In the genomic region with DNA sequence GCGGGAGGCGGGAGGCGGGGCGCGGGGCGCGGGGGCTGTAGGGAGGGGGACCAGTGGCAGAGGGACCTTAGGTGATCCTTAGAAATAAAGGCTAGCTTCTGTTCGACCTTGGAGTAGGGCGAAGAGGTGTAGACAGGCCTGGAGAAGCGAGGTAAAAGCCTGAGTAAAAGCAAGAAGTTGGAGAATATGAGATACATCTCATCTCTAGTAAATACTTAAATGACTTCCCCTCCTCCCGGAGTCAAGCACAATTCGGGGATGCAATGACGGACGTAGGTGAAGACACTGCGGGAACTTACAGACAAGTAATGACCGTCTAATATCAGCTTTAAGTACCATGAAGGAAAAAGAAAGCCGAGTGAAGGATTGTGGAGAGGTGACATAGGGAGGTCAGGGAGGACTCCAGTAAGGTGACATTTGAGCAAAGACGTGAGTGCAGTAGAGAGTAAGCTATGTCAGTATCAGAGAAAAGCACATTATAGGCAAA, we compare ENCODE assay signal across 8 cellular contexts. TPM values are rescaled to one million over a fixed set of nuclear protein-coding genes. Genes with fewer than 3 reads are reported as not detected.
DNase-seq lines count a peak whose midpoint lies in the region; ATAC-seq and TF ChIP-seq lines count a peak whose summit lies in the region.

No MANE protein-coding gene starts in this region.

- CTCF ChIA-PET in activated naive CD4-positive, alpha-beta T cell treated with anti-CD3 and anti-CD28 coated beads for 36 hours (lab: Charles Lee), result no interaction called here
- CTCF ChIA-PET in OCI-LY7 (lab: Charles Lee; ENCODE audit: unreplicated experiment), result interaction anchor here (1.0 kb wide), 1 partner anchor 8 kb away, joined by 3 read pairs; no protein-coding TSS in a partner anchor

- H3K27ac ChIP-seq in OCI-LY7 (ENCODE audit: low read depth, low read length, poor library complexity, severe bottlenecking) (peak overlapping the region; percentile 82), esophagus (ENCODE audit: low read depth in 2 of 2, low read length in 1 of 2) (no peak overlapping the region), rectal smooth muscle tissue (ENCODE audit: low read depth, low read length) (peak overlapping the region; percentile 21)

- ATAC-seq in HG02763 (IDR thresholded peaks at IDR 0.05; ENCODE audit: unreplicated experiment), result peak; percentile 1
- ATAC-seq in HG02588 (IDR thresholded peaks at IDR 0.05; ENCODE audit: unreplicated experiment), result no peak

- no peaks in the 10 kb centered on the region; the same call in 1 of the 2 replicates for H4K20me1 ChIP-seq in OCI-LY7 (ENCODE audit: insufficient read depth, low read length)

- peaks cover 41% of the 10 kb centered on the region for H3K36me3 ChIP-seq in OCI-LY7 (ENCODE audit: insufficient read depth, low read length)
- no peaks in the 10 kb centered on the region for H3K36me3 ChIP-seq in esophagus (ENCODE audit: control insufficient read depth in 2 of 2, insufficient read depth in 2 of 2, low read length in 1 of 2)
- no peaks in the 10 kb centered on the region for H3K36me3 ChIP-seq in rectal smooth muscle tissue (ENCODE audit: control insufficient read depth, insufficient read depth, low read length)

- H3K4me3 Mint-ChIP-seq in activated naive CD4-positive, alpha-beta T cell treated with anti-CD3 and anti-CD28 coated beads for 36 hours, result peak overlapping the region; percentile 99

- H3K27me3 ChIP-seq in esophagus (ENCODE audit: control insufficient read depth in 1 of 2, insufficient read depth in 2 of 2, low read length in 2 of 2) (no peaks in the 10 kb centered on the region), rectal smooth muscle tissue (ENCODE audit: control insufficient read depth, insufficient read depth, low read length) (no peaks in the 10 kb centered on the region)

- peak overlapping the region; percentile 99 for H3K4me2 ChIP-seq in OCI-LY7 (ENCODE audit: low read length)

- peaks cover 69% of the 10 kb centered on the region for H3K79me2 ChIP-seq in OCI-LY7 (ENCODE audit: insufficient read depth, low read depth, low read length)

- H3K9me3 ChIP-seq in OCI-LY7 (ENCODE audit: low read length) (no peaks in the 10 kb centered on the region), esophagus (ENCODE audit: control insufficient read depth in 2 of 2, insufficient read depth in 1 of 2, low read depth in 1 of 2, low read length in 1 of 2) (no peaks in the 10 kb centered on the region)

- peaks cover 35% of the 10 kb centered on the region for H3K4me1 Mint-ChIP-seq in activated naive CD4-positive, alpha-beta T cell treated with anti-CD3 and anti-CD28 coated beads for 36 hours (ENCODE audit: low read depth)

- POLR2A ChIA-PET in OCI-LY7 (lab: Charles Lee), result interaction anchor here (0.6 to 2.1 kb wide), 9 partner anchors 8 to 1151 kb away, joined by 3 to 18 read pairs (median 8); partner anchors contain the start of gene NIPSNAP3A

- H3K27me3 Mint-ChIP-seq in activated naive CD4-positive, alpha-beta T cell treated with anti-CD3 and anti-CD28 coated beads for 36 hours (ENCODE audit: low read depth), result no peaks in the 10 kb centered on the region

- H3K9ac ChIP-seq in rectal smooth muscle tissue (ENCODE audit: low read length), result no peak overlapping the region

- H3K9me2 ChIP-seq in OCI-LY7 (ENCODE audit: insufficient read depth, low read length), result no peaks in the 10 kb centered on the region

- TF ChIP-seq CTCF in OCI-LY7 (conservative IDR thresholded peaks at IDR 0.05; ENCODE audit: low read length), result no peak

- no peak for DNase-seq in activated naive CD4-positive, alpha-beta T cell treated with anti-CD3 and anti-CD28 coated beads for 36 hours
- DNase-seq in activated naive CD4-positive, alpha-beta T cell (lab: John Stamatoyannopoulos, UW), result no peak
- no peak for DNase-seq in OCI-LY7 (ENCODE audit: low spot score)
- no peak for DNase-seq in GM19238 (ENCODE audit: insufficient read length, low spot score)

- 1% methylated on average over 17 to 18 of the region's 18 CpGs for WGBS in esophagus, 2 donors

- H3K4me3 ChIP-seq in OCI-LY7 (ENCODE audit: low read depth, low read length, poor library complexity, severe bottlenecking) (peak overlapping the region; percentile 85), esophagus (ENCODE audit: low read depth in 1 of 2, low read length in 2 of 2) (peak overlapping the region; percentile 62 to 69), rectal smooth muscle tissue (ENCODE audit: low read length) (peak overlapping the region; percentile 66)

- peaks cover 52% of the 10 kb centered on the region for H3K4me1 ChIP-seq in OCI-LY7 (ENCODE audit: insufficient read depth, low read length, poor library complexity, severe bottlenecking)
- no peaks in the 10 kb centered on the region for H3K4me1 ChIP-seq in esophagus (ENCODE audit: control insufficient read depth in 2 of 2, insufficient read depth in 2 of 2, low read length in 1 of 2)
- H3K4me1 ChIP-seq in rectal smooth muscle tissue (ENCODE audit: control insufficient read depth, insufficient read depth, low read length), result peaks cover 19% of the 10 kb centered on the region

- peak overlapping the region; percentile 84; the same call in 1 of the 2 replicates for H2AFZ ChIP-seq in OCI-LY7 (ENCODE audit: low read length)

- H3K27ac Mint-ChIP-seq in activated naive CD4-positive, alpha-beta T cell treated with anti-CD3 and anti-CD28 coated beads for 36 hours, result peak overlapping the region; percentile 95

- H3K9me3 Mint-ChIP-seq in activated naive CD4-positive, alpha-beta T cell treated with anti-CD3 and anti-CD28 coated beads for 36 hours, result no peaks in the 10 kb centered on the region

- intact Hi-C loops in activated naive CD4-positive, alpha-beta T cell treated with anti-CD3 and anti-CD28 coated beads for 36 hours (cut with micrococcal nuclease), result loop anchor here (1.0 to 10.0 kb wide), 10 partner anchors 66 to 1600 kb away; partner anchors contain the start of genes ABCA1, FKTN, NIPSNAP3A and NIPSNAP3B
- intact Hi-C loops in OCI-LY7 (cut with micrococcal nuclease; ENCODE audit: unreplicated experiment), result loop anchor here (5.0 kb wide), 1 partner anchor 653 kb away; the partner anchor contains the start of gene NIPSNAP3A

- TSS peak; percentile 44 for BruUV-seq in OCI-LY7 (replicated peaks; lab: Mats Ljungman, UMichigan)

- peaks cover 15% of the 10 kb centered on the region for H3K36me3 Mint-ChIP-seq in activated naive CD4-positive, alpha-beta T cell treated with anti-CD3 and anti-CD28 coated beads for 36 hours (ENCODE audit: low read depth)

RNA-seq across cellular contexts. Expression of gene SMC2, which starts 0.5 kb away (rescaled TPM):
- 10 to 100 TPM; 62.0 to 63.8 TPM for total RNA-seq in activated naive CD4-positive, alpha-beta T cell treated with anti-CD3 and anti-CD28 coated beads for 36 hours
- 56.4 and 76.6 TPM in 2 replicates for total RNA-seq in OCI-LY7 (2014; rRNA removed; shearing (Covaris generic))
- 87.4 and 89.3 TPM in 2 replicates for total RNA-seq in OCI-LY7 (2022)
- polyA plus RNA-seq in esophagus, result 1 to 10 TPM; 2.8 to 6.5 TPM

Comparison
In these comparisons a context has a peak if more than half of its experiments do, and no peak if none do; other contexts are left out.
1. H3K27ac ChIP-seq: peak in OCI-LY7 (single experiment) and rectal smooth muscle tissue (single experiment); none in esophagus (0 of 2).
2. Peak in every context shown above with its lines, with median percentiles within 50 percentile points of each other: H3K4me3 ChIP-seq.